Comparison of ENCODE assay signal across 7 cellular contexts in genomic region chr6:89082439-89082838, GRCh38. TPM values are rescaled to one million over a fixed set of nuclear protein-coding genes. Genes with fewer than 3 reads are reported as not detected.
DNase-seq lines count a peak whose midpoint lies in the region; ATAC-seq and TF ChIP-seq lines count a peak whose summit lies in the region.

No MANE protein-coding gene starts in this region.

- DNase-seq in NCI-H69 (lab: John Stamatoyannopoulos, UW) (peak; percentile 34), myocyte (ENCODE audit: low read depth) (peak; percentile 24), GM10266 (ENCODE audit: extremely low spot score) (no peak)

- peaks cover 64% of the 10 kb centered on the region for H3K36me3 Mint-ChIP-seq in dendritic cell treated with granulocyte-macrophage colony-stimulating factor and Interleukin-4, amounts not matched to agents 40 ng/mL and 50 ng/mL, for 4 days (ENCODE audit: low read depth)

- TF ChIP-seq CTCF in GM12875 (IDR thresholded peaks at IDR 0.05; ENCODE audit: borderline replicate concordance, insufficient read depth, low read depth, low read length), result no peak
- TF ChIP-seq CTCF in GM10266 (IDR thresholded peaks at IDR 0.05; ENCODE audit: control insufficient read depth, insufficient read depth, low read depth, missing control alignments), result no peak

- peaks cover 47% of the 10 kb centered on the region for H3K4me1 Mint-ChIP-seq in dendritic cell treated with granulocyte-macrophage colony-stimulating factor and Interleukin-4, amounts not matched to agents 40 ng/mL and 50 ng/mL, for 4 days (ENCODE audit: low read depth)

- no peaks in the 10 kb centered on the region for H3K9me3 Mint-ChIP-seq in dendritic cell treated with granulocyte-macrophage colony-stimulating factor and Interleukin-4, amounts not matched to agents 40 ng/mL and 50 ng/mL, for 4 days

- peak overlapping the region; percentile 98 for H3K4me3 Mint-ChIP-seq in dendritic cell treated with granulocyte-macrophage colony-stimulating factor and Interleukin-4, amounts not matched to agents 40 ng/mL and 50 ng/mL, for 4 days

- intact Hi-C loops in dendritic cell treated with granulocyte-macrophage colony-stimulating factor and Interleukin-4, amounts not matched to agents 40 ng/mL and 50 ng/mL, for 4 days (cut with micrococcal nuclease), result loop anchor here (5.0 to 10.0 kb wide), 2 partner anchors 62 to 270 kb away; partner anchors contain the start of genes PM20D2 and UBE2J1

- no peaks in the 10 kb centered on the region for H3K27me3 Mint-ChIP-seq in dendritic cell treated with granulocyte-macrophage colony-stimulating factor and Interleukin-4, amounts not matched to agents 40 ng/mL and 50 ng/mL, for 4 days

- peak overlapping the region; percentile 87 for H3K4me3 ChIP-seq in GM12875 (ENCODE audit: low read depth, low read length)

- H3K27ac Mint-ChIP-seq in dendritic cell treated with granulocyte-macrophage colony-stimulating factor and Interleukin-4, amounts not matched to agents 40 ng/mL and 50 ng/mL, for 4 days, result peak overlapping the region; percentile 95

- ATAC-seq in GM19324 (IDR thresholded peaks at IDR 0.05; ENCODE audit: low FRiP score, unreplicated experiment), result no peak
- ATAC-seq in GM21529 (IDR thresholded peaks at IDR 0.05; ENCODE audit: unreplicated experiment), result no peak

RNA-seq across cellular contexts. Expression of gene PNRC1, which starts 1.9 kb away (rescaled TPM):
- 81.7 and 85.3 TPM in 2 replicates for total RNA-seq in myocyte
- polyA plus RNA-seq in myocyte (2012), result 46.1 TPM

RNA-seq across cellular contexts. Expression of gene SRSF12, which starts 35.4 kb away (rescaled TPM):
- not detected in 2 replicates for total RNA-seq in myocyte
- 0.11 TPM for polyA plus RNA-seq in myocyte (2012)
